ENCODE assay signal across 8 cellular contexts in the genomic region with DNA sequence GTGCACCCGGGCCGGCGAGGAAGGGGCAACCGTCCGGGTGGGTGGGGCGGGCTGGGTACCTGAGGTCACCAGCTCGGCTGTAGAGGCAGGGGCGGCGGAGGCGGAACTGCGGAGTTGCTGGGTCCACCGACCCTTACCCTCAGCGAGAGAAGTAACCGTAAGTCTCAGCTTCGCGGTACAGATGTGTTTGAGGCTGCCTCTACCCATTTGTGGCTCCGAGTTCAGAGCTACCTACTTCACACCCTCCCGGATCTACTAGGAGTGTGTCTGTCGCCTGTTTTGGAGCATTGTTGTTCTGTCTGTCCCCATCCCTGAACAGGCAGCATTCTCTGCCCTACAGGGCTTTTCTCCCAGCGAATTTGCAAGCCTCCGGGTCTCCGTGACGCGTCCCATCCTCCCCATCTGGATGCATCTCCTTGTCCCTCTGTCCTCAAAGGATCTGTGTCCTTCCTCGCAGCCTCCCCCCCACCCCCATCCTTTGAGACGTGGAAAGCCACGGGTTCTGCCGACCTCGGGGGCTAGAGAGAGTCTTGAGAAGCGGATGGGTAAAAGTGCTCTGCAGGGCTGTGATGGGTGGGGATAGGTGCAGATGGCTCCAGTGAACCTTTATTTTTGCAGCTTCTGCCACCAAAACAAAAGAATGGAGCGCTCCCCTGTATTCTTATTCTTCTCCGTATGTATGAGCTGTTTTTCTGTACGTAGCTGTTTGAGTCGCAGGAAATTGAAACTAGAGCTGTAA. TPM values are rescaled to one million over a fixed set of nuclear protein-coding genes. Genes with fewer than 3 reads are reported as not detected.
A peak's percentile ranks its signal among the peaks of the same experiment; 100 is the strongest.
DNase-seq lines count a peak whose midpoint lies in the region; ATAC-seq and TF ChIP-seq lines count a peak whose summit lies in the region.

No MANE protein-coding gene starts in this region.

- no peak for TF ChIP-seq POLR2A in upper lobe of left lung (IDR thresholded peaks at IDR 0.05)

- peak; percentile 13 for DNase-seq in activated naive CD4-positive, alpha-beta T cell treated with Interleukin-2 at 50 U/mL for 16 hours
- DNase-seq in activated naive CD4-positive, alpha-beta T cell treated with anti-CD3 and anti-CD28 coated beads, Interleukin-2, amount 50 U/mL, for 16 hours: no peak
- DNase-seq in M059J (ENCODE audit: low read depth) (peak; percentile 54), epithelial cell of proximal tubule (ENCODE audit: low read depth) (no peak), upper lobe of left lung (no peak)
- peak; percentile 21 to 35 for DNase-seq in activated CD4-positive, alpha-beta T cell treated with anti-CD3 and anti-CD28 coated beads, Interleukin-2, amount 50 U/mL, for 48 hours

- no peaks in the 10 kb centered on the region for H3K9me3 ChIP-seq in HEK293 (ENCODE audit: control insufficient read depth, insufficient read depth, low read depth, low read length)
- H3K9me3 ChIP-seq in mucosa of stomach (ENCODE audit: control insufficient read depth, low read length): no peaks in the 10 kb centered on the region
- no peaks in the 10 kb centered on the region for H3K9me3 ChIP-seq in upper lobe of left lung

- peak overlapping the region; percentile 93 for H3K4me3 ChIP-seq in HEK293 (ENCODE audit: low read depth, low read length)
- peak overlapping the region; percentile 96 for H3K4me3 ChIP-seq in epithelial cell of proximal tubule (ENCODE audit: low read depth, low read length)
- H3K4me3 ChIP-seq in mucosa of stomach (ENCODE audit: low read length): peak overlapping the region; percentile 81
- peak overlapping the region; percentile 82 to 99 (median 90) for H3K4me3 ChIP-seq in upper lobe of left lung

- peaks cover 0 to 11% of the 10 kb centered on the region in 2 experiments; a peak in 2 of 3 replicates for H3K36me3 ChIP-seq in HEK293 (ENCODE audit: control insufficient read depth in 2 of 2, insufficient read depth in 1 of 2, low read length in 2 of 2)
- H3K36me3 ChIP-seq in mucosa of stomach (ENCODE audit: control insufficient read depth, insufficient read depth, low read length): no peaks in the 10 kb centered on the region
- no peaks in the 10 kb centered on the region for H3K36me3 ChIP-seq in upper lobe of left lung

- no peak for TF ChIP-seq EP300 in upper lobe of left lung (IDR thresholded peaks at IDR 0.05)

- H3K27ac ChIP-seq in HEK293 (ENCODE audit: extremely low read depth, low read depth, low read length) (peak overlapping the region; percentile 81), upper lobe of left lung (peak overlapping the region; percentile 87 to 94 (median 92))

- ATAC-seq in upper lobe of left lung (ENCODE audit: low FRiP score in 2 of 2): peak; percentile 9 to 26

- no peaks in the 10 kb centered on the region for H3K27me3 ChIP-seq in mucosa of stomach (ENCODE audit: control insufficient read depth, insufficient read depth, low read length)
- no peaks in the 10 kb centered on the region for H3K27me3 ChIP-seq in upper lobe of left lung

- no peak for TF ChIP-seq CTCF in HEK293 (tag by site-specific recombination; IDR thresholded peaks at IDR 0.05)
- no peak for TF ChIP-seq CTCF in epithelial cell of proximal tubule (conservative IDR thresholded peaks at IDR 0.05; ENCODE audit: low read depth, low read length)
- TF ChIP-seq CTCF in upper lobe of left lung (IDR thresholded peaks at IDR 0.05): no peak

- WGBS in upper lobe of left lung, 2 donors: 1% methylated on average over 17 to 24 of the region's 34 CpGs

- H3K4me1 ChIP-seq in HEK293 (ENCODE audit: control insufficient read depth, insufficient read depth, low read length) (peaks cover 4% of the 10 kb centered on the region; the same call in 1 of the 2 replicates), mucosa of stomach (ENCODE audit: control insufficient read depth, insufficient read depth, low read length) (peaks cover 18% of the 10 kb centered on the region), upper lobe of left lung (peaks cover 28 to 44% (median 36%) of the 10 kb centered on the region in 4 donors)

- POLR2A ChIA-PET in HEK293 (lab: Yijun Ruan, JAX): interaction anchor here (0.6 to 1.9 kb wide), 11 partner anchors 10 to 231 kb away, joined by 3 to 22 read pairs (median 5); a partner anchor contains a TSS

- H3K9ac ChIP-seq in mucosa of stomach (ENCODE audit: low read length): peak overlapping the region; percentile 88

- CTCF ChIA-PET in HEK293 (lab: Yijun Ruan, JAX): interaction anchor here (0.6 to 1.6 kb wide), 5 partner anchors 69 to 178 kb away, joined by 3 to 4 read pairs (median 4); no protein-coding TSS in a partner anchor

TF ChIP-seq in HEK293, 187 proteins besides CTCF, POLR2A, EP300 and RAD21:
- TF ChIP-seq SETDB1 (IDR thresholded peaks at IDR 0.05; ENCODE audit: insufficient read length, low read length): no peak
- TF ChIP-seq, protein P1, sequence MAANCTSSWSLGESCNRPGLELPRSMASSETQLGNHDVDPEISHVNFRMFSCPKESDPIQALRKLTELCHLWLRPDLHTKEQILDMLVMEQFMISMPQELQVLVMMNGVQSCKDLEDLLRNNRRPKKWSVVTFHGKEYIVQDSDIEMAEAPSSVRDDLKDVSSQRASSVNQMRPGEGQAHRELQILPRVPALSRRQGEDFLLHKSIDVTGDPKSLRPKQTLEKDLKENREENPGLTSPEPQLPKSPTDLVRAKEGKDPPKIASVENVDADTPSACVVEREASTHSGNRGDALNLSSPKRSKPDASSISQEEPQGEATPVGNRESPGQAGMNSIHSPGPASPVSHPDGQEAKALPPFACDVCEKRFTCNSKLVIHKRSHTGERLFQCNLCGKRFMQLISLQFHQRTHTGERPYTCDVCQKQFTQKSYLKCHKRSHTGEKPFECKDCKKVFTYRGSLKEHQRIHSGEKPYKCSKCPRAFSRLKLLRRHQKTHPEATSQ (tag by site-specific recombination; IDR thresholded peaks at IDR 0.05): no peak
- TF ChIP-seq ZBTB17 (tag by site-specific recombination; IDR thresholded peaks at IDR 0.05): peak; percentile 62
- no peak for TF ChIP-seq ZNF350 (tag by site-specific recombination; IDR thresholded peaks at IDR 0.05)
- TF ChIP-seq, protein P2, sequence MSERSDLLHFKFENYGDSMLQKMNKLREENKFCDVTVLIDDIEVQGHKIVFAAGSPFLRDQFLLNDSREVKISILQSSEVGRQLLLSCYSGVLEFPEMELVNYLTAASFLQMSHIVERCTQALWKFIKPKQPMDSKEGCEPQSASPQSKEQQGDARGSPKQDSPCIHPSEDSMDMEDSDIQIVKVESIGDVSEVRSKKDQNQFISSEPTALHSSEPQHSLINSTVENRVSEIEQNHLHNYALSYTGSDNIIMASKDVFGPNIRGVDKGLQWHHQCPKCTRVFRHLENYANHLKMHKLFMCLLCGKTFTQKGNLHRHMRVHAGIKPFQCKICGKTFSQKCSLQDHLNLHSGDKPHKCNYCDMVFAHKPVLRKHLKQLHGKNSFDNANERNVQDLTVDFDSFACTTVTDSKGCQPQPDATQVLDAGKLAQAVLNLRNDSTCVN (tag by site-specific recombination; optimal IDR thresholded peaks at IDR 0.05): peak; percentile 4
- no peak for TF ChIP-seq ZNF777 (tag by site-specific recombination; IDR thresholded peaks at IDR 0.05; ENCODE audit: borderline replicate concordance)
- TF ChIP-seq FEZF1 (tag by site-specific recombination; IDR thresholded peaks at IDR 0.05): no peak
- 0 out of 2 replicates have a peak, but pooled peaks have one; percentile 10 for TF ChIP-seq ZFHX2 (tag by site-specific recombination; conservative IDR thresholded peaks at IDR 0.05)
- TF ChIP-seq, protein P3, sequence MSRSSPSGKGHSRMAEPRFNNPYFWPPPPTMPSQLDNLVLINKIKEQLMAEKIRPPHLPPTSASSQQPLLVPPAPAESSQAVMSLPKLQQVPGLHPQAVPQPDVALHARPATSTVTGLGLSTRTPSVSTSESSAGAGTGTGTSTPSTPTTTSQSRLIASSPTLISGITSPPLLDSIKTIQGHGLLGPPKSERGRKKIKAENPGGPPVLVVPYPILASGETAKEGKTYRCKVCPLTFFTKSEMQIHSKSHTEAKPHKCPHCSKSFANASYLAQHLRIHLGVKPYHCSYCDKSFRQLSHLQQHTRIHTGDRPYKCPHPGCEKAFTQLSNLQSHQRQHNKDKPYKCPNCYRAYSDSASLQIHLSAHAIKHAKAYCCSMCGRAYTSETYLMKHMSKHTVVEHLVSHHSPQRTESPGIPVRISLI (tag by site-specific recombination; IDR thresholded peaks at IDR 0.05): no peak
- TF ChIP-seq, protein P4, sequence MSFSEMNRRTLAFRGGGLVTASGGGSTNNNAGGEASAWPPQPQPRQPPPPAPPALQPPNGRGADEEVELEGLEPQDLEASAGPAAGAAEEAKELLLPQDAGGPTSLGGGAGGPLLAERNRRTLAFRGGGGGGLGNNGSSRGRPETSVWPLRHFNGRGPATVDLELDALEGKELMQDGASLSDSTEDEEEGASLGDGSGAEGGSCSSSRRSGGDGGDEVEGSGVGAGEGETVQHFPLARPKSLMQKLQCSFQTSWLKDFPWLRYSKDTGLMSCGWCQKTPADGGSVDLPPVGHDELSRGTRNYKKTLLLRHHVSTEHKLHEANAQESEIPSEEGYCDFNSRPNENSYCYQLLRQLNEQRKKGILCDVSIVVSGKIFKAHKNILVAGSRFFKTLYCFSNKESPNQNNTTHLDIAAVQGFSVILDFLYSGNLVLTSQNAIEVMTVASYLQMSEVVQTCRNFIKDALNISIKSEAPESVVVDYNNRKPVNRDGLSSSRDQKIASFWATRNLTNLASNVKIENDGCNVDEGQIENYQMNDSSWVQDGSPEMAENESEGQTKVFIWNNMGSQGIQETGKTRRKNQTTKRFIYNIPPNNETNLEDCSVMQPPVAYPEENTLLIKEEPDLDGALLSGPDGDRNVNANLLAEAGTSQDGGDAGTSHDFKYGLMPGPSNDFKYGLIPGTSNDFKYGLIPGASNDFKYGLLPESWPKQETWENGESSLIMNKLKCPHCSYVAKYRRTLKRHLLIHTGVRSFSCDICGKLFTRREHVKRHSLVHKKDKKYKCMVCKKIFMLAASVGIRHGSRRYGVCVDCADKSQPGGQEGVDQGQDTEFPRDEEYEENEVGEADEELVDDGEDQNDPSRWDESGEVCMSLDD (tag by site-specific recombination; IDR thresholded peaks at IDR 0.05): no peak
- TF ChIP-seq ZNF600 (tag by site-specific recombination; IDR thresholded peaks at IDR 0.05): peak; percentile 78
- TF ChIP-seq PRDM1 (tag by site-specific recombination; IDR thresholded peaks at IDR 0.05): peak; percentile 53
- TF ChIP-seq ZNF423 (tag by site-specific recombination; IDR thresholded peaks at IDR 0.05): no peak
- no peak for TF ChIP-seq MYNN (tag by site-specific recombination; IDR thresholded peaks at IDR 0.05; ENCODE audit: borderline replicate concordance)
- peak; percentile 57 for TF ChIP-seq ZNF335 (tag by site-specific recombination; conservative IDR thresholded peaks at IDR 0.05)
- TF ChIP-seq ZNF114 (tag by site-specific recombination; IDR thresholded peaks at IDR 0.05): no peak

RNA-seq across cellular contexts. Expression of a gene that starts 0.8 kb away (rescaled TPM):
- 39.7 and 56.9 TPM in 2 replicates for total RNA-seq in M059J (2014; rRNA removed; shearing (Covaris generic))
- total RNA-seq in epithelial cell of proximal tubule: 20.9 and 27.3 TPM in 2 replicates
- 10 to 100 TPM; 22.8 to 47.1 (median 40.9) TPM for total RNA-seq in upper lobe of left lung

RNA-seq across cellular contexts. Expression of a gene that starts 0.8 kb away (rescaled TPM):
- total RNA-seq in M059J (2014; rRNA removed; shearing (Covaris generic)): 23.2 and 33.2 TPM in 2 replicates
- total RNA-seq in epithelial cell of proximal tubule (29.0 and 45.3 TPM in 2 replicates), upper lobe of left lung (100 to 1,000 TPM in 2 of 6 donors, 10 to 100 TPM in 4; 36.8 to 173 (median 56.2) TPM)

Comparison
In these comparisons a context has a peak if more than half of its experiments do, and no peak if none do; other contexts are left out.
1. DNase-seq: peak in activated naive CD4-positive, alpha-beta T cell treated with Interleukin-2 at 50 U/mL for 16 hours (single experiment), M059J (single experiment) and activated CD4-positive, alpha-beta T cell treated with anti-CD3 and anti-CD28 coated beads, Interleukin-2, amount 50 U/mL, for 48 hours (2 of 2); none in activated naive CD4-positive, alpha-beta T cell treated with anti-CD3 and anti-CD28 coated beads, Interleukin-2, amount 50 U/mL, for 16 hours (single experiment), epithelial cell of proximal tubule (single experiment) and upper lobe of left lung (0 of 2).
2. Peak in every context shown above with its lines, with median percentiles within 50 percentile points of each other: H3K4me3 ChIP-seq.